In genomic region chr5:134242146-134242545, GRCh38 we compare ENCODE assay signal across 11 cellular contexts. TPM values are rescaled to one million over a fixed set of nuclear protein-coding genes. Genes with fewer than 3 reads are reported as not detected.
A peak's percentile ranks its signal among the peaks of the same experiment; 100 is the strongest.
DNase-seq lines count a peak whose midpoint lies in the region; ATAC-seq lines count a peak whose summit lies in the region.
"Had no signal": no experiment of that assay in that cellular context is flagged by ENCODE, and none has a peak within 500 bp of the region (broad histone marks: within the 10 kb centered on the region; RNA-seq: fewer than 3 reads in every experiment).

No MANE protein-coding gene starts in this region.

- intact Hi-C loops in Right ventricle myocardium superior (cut with DNase I) = no loop called here
- intact Hi-C loops in left colon (cut with DNase I, micrococcal nuclease) = no loop called here

- DNase-seq in EH (ENCODE audit: low read depth) (peak; percentile 62), amniotic stem cell (lab: John Stamatoyannopoulos, UW) (peak; percentile 34), Right ventricle myocardium superior (no peak), pons (ENCODE audit: low spot score) (peak; percentile 71), left colon (no peak)
- DNase-seq: CD4-positive, alpha-beta T cell; NCI-H1417 treated with DMSO at 0.1 percent for 48 hours; WERI-Rb-1 had no signal

- ATAC-seq in Right ventricle myocardium superior (ENCODE audit: poor library complexity) (peak; percentile 13), GM18498 (IDR thresholded peaks at IDR 0.05; ENCODE audit: unreplicated experiment) (no peak), HG02763 (IDR thresholded peaks at IDR 0.05; ENCODE audit: unreplicated experiment) (no peak), HG03460 (IDR thresholded peaks at IDR 0.05; ENCODE audit: unreplicated experiment) (no peak), left colon (no peak)

RNA-seq across cellular contexts. Expression of gene PPP2CA, which starts 16.3 kb away (rescaled TPM):
- total RNA-seq in Right ventricle myocardium superior = 135 TPM
- total RNA-seq in left colon = 100 to 1,000 TPM; 117 to 119 TPM

Comparison
In these comparisons a context has a peak if more than half of its experiments do, and no peak if none do; other contexts are left out.
1. DNase-seq: peak in EH (single experiment), amniotic stem cell (single experiment) and pons (single experiment); none in Right ventricle myocardium superior (single experiment) and left colon (0 of 2).